ENCODE assay signal across 9 cellular contexts in genomic region chrX:70132877-70133302, GRCh38. TPM values are rescaled to one million over a fixed set of nuclear protein-coding genes. Genes with fewer than 3 reads are reported as not detected.
DNase-seq lines count a peak whose midpoint lies in the region; ATAC-seq and TF ChIP-seq lines count a peak whose summit lies in the region.
"Had no signal": no experiment of that assay in that cellular context is flagged by ENCODE, and none has a peak within 500 bp of the region (broad histone marks: within the 10 kb centered on the region; RNA-seq: fewer than 3 reads in every experiment).

No MANE protein-coding gene starts in this region.

- no peaks in the 10 kb centered on the region for H3K27me3 ChIP-seq in iPS-18a (ENCODE audit: control insufficient read depth, insufficient read depth, low read length)

- POLR2A ChIA-PET in activated CD8-positive, alpha-beta T cell treated with anti-CD3 and anti-CD28 coated beads, Interleukin-2, amount 10 ng/mL, durations not matched to agents 7 days and 5 days (lab: Charles Lee) = interaction anchor here (1.3 to 1.9 kb wide), 3 partner anchors 17 to 1122 kb away, joined by 4 to 7 read pairs (median 5); partner anchors contain the start of genes KIF4A and PDZD11

- peaks cover 0 to 7% (median 0%) of the 10 kb centered on the region in 7 donors for H3K9me3 Mint-ChIP-seq in CD14-positive monocyte
- no peaks in the 10 kb centered on the region for H3K9me3 Mint-ChIP-seq in activated CD8-positive, alpha-beta T cell treated with anti-CD3 and anti-CD28 coated beads, Interleukin-2, amount 10 ng/mL, durations not matched to agents 7 days and 5 days (ENCODE audit: insufficient read depth)
- H3K9me3 Mint-ChIP-seq in stimulated activated naive CD8-positive, alpha-beta T cell treated with anti-CD3 and anti-CD28 coated beads, Interleukin-15, Interleukin-2, amounts not matched to agents 100 ng/mL and 50 ng/mL, for 24 hours = no peaks in the 10 kb centered on the region

- intact Hi-C loops in CD14-positive monocyte (cut with micrococcal nuclease) = loop anchor here (2.0 to 10.0 kb wide), 3 partner anchors 154 to 1052 kb away; partner anchors contain the start of gene PDZD11 (in 2 of the 2)

- peaks cover 7% of the 10 kb centered on the region for H3K9me3 ChIP-seq in iPS-18a (ENCODE audit: control insufficient read depth, low read depth, low read length)

- CTCF ChIA-PET in activated CD8-positive, alpha-beta T cell treated with anti-CD3 and anti-CD28 coated beads, Interleukin-2, amount 10 ng/mL, durations not matched to agents 7 days and 5 days (lab: Charles Lee) = interaction anchor here (0.7 to 2.3 kb wide), 9 partner anchors 9 to 1304 kb away, joined by 3 to 15 read pairs (median 5); partner anchors contain the start of gene EFNB1

- H3K36me3 Mint-ChIP-seq in CD14-positive monocyte = peaks cover 7 to 8% of the 10 kb centered on the region in 2 donors
- H3K36me3 Mint-ChIP-seq in activated CD8-positive, alpha-beta T cell treated with anti-CD3 and anti-CD28 coated beads, Interleukin-2, amount 10 ng/mL, durations not matched to agents 7 days and 5 days (ENCODE audit: low read depth) = peaks cover 21% of the 10 kb centered on the region
- H3K36me3 Mint-ChIP-seq in stimulated activated naive CD8-positive, alpha-beta T cell treated with anti-CD3 and anti-CD28 coated beads, Interleukin-15, Interleukin-2, amounts not matched to agents 100 ng/mL and 50 ng/mL, for 24 hours (ENCODE audit: low read depth) = peaks cover 13% of the 10 kb centered on the region

- H3K4me1 Mint-ChIP-seq in CD14-positive monocyte = peaks cover 15% of the 10 kb centered on the region
- H3K4me1 Mint-ChIP-seq in activated CD8-positive, alpha-beta T cell treated with anti-CD3 and anti-CD28 coated beads, Interleukin-2, amount 10 ng/mL, durations not matched to agents 7 days and 5 days (ENCODE audit: low read depth) = peaks cover 46% of the 10 kb centered on the region
- peaks cover 37% of the 10 kb centered on the region for H3K4me1 Mint-ChIP-seq in stimulated activated naive CD8-positive, alpha-beta T cell treated with anti-CD3 and anti-CD28 coated beads, Interleukin-15, Interleukin-2, amounts not matched to agents 100 ng/mL and 50 ng/mL, for 24 hours (ENCODE audit: low read depth)

- H3K4me1 ChIP-seq in iPS-18a (ENCODE audit: control insufficient read depth, low read depth, low read length) = peaks cover 13% of the 10 kb centered on the region

- ATAC-seq in HG02798 (IDR thresholded peaks at IDR 0.05; ENCODE audit: poor library complexity, unreplicated experiment) = peak; percentile 12
- no peak for ATAC-seq in activated CD8-positive, alpha-beta T cell treated with anti-CD3 and anti-CD28 coated beads, Interleukin-2, amount 10 ng/mL, durations not matched to agents 7 days and 5 days
- ATAC-seq in HG03139 (IDR thresholded peaks at IDR 0.05; ENCODE audit: unreplicated experiment) = no peak

- H3K27me3 Mint-ChIP-seq in CD14-positive monocyte (ENCODE audit: low read depth in 3 of 3) = peaks cover 0 to 4% (median 3%) of the 10 kb centered on the region in 3 donors
- no peaks in the 10 kb centered on the region for H3K27me3 Mint-ChIP-seq in activated CD8-positive, alpha-beta T cell treated with anti-CD3 and anti-CD28 coated beads, Interleukin-2, amount 10 ng/mL, durations not matched to agents 7 days and 5 days (ENCODE audit: low read depth)
- H3K27me3 Mint-ChIP-seq in stimulated activated naive CD8-positive, alpha-beta T cell treated with anti-CD3 and anti-CD28 coated beads, Interleukin-15, Interleukin-2, amounts not matched to agents 100 ng/mL and 50 ng/mL, for 24 hours = no peaks in the 10 kb centered on the region

- no peak for DNase-seq in CD14-positive monocyte (ENCODE audit: low spot score)
- DNase-seq in activated CD8-positive, alpha-beta T cell treated with anti-CD3 and anti-CD28 coated beads, Interleukin-2, amount 10 ng/mL, durations not matched to agents 7 days and 5 days = no peak
- DNase-seq in NCI-H146 (lab: John Stamatoyannopoulos, UW) = no peak
- no peak for DNase-seq in ecto neural progenitor cell (ENCODE audit: low spot score)

- H3K4me3 Mint-ChIP-seq in CD14-positive monocyte = peak overlapping the region; percentile 92 to 97
- peak overlapping the region; percentile 99 for H3K4me3 Mint-ChIP-seq in activated CD8-positive, alpha-beta T cell treated with anti-CD3 and anti-CD28 coated beads, Interleukin-2, amount 10 ng/mL, durations not matched to agents 7 days and 5 days
- peak overlapping the region; percentile 99 for H3K4me3 Mint-ChIP-seq in stimulated activated naive CD8-positive, alpha-beta T cell treated with anti-CD3 and anti-CD28 coated beads, Interleukin-15, Interleukin-2, amounts not matched to agents 100 ng/mL and 50 ng/mL, for 24 hours

- H3K27ac ChIP-seq in iPS-18a (ENCODE audit: low read length) = no peak overlapping the region

- H3K9ac ChIP-seq in iPS-18a (ENCODE audit: low read length) = peak overlapping the region; percentile 91

- H3K27ac Mint-ChIP-seq in CD14-positive monocyte = peak overlapping the region; percentile 95 to 99 (median 97)
- H3K27ac Mint-ChIP-seq in activated CD8-positive, alpha-beta T cell treated with anti-CD3 and anti-CD28 coated beads, Interleukin-2, amount 10 ng/mL, durations not matched to agents 7 days and 5 days = peak overlapping the region; percentile 98
- H3K27ac Mint-ChIP-seq in stimulated activated naive CD8-positive, alpha-beta T cell treated with anti-CD3 and anti-CD28 coated beads, Interleukin-15, Interleukin-2, amounts not matched to agents 100 ng/mL and 50 ng/mL, for 24 hours = peak overlapping the region; percentile 96

- TF ChIP-seq CTCF in CD14-positive monocyte (IDR thresholded peaks at IDR 0.05) = no peak

- no peaks in the 10 kb centered on the region for H3K36me3 ChIP-seq in iPS-18a (ENCODE audit: control insufficient read depth, low read depth, low read length)

- peak overlapping the region; percentile 97 for H3K4me3 ChIP-seq in iPS-18a (ENCODE audit: low read length)

RNA-seq across cellular contexts. Expression of gene IGBP1, which starts 0.4 kb away (rescaled TPM):
- 10 to 100 TPM; 55.7 to 56.8 TPM for polyA plus RNA-seq in CD14-positive monocyte
- 10 to 100 TPM; 44.5 to 45.3 TPM for total RNA-seq in activated CD8-positive, alpha-beta T cell treated with anti-CD3 and anti-CD28 coated beads, Interleukin-2, amount 10 ng/mL, durations not matched to agents 7 days and 5 days

RNA-seq across cellular contexts. Expression of gene DGAT2L6, which starts 44.4 kb away (rescaled TPM):
- polyA plus RNA-seq in CD14-positive monocyte = not detected
- total RNA-seq in activated CD8-positive, alpha-beta T cell treated with anti-CD3 and anti-CD28 coated beads, Interleukin-2, amount 10 ng/mL, durations not matched to agents 7 days and 5 days = not detected
- total RNA-seq: M059J had no signal
